ENCODE assay signal across 9 cellular contexts in the genomic region with DNA sequence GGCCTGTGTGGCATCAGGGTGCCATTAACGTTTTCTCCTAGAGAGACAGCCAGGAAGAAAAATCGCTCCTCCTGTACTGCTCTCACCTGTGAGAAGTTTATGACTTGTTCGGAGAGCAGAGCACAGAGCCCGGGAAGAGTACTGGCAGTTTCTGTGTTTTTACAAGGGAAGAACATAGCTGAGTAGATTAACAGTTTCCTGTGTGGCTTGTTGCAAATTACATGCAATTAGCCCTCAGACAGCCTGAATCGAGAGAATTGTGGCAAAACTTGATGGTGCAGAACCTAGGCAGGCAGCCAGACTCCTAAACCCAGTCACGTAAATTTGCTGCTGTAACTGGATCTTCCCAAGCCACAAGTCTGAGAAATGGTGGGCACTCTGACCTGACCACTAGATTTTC. TPM values are rescaled to one million over a fixed set of nuclear protein-coding genes. Genes with fewer than 3 reads are reported as not detected.
DNase-seq lines count a peak whose midpoint lies in the region; ATAC-seq, FAIRE-seq and TF ChIP-seq lines count a peak whose summit lies in the region.
"Had no signal": no experiment of that assay in that cellular context is flagged by ENCODE, and none has a peak within 500 bp of the region (broad histone marks: within the 10 kb centered on the region; RNA-seq: fewer than 3 reads in every experiment).

No MANE protein-coding gene starts in this region.

- H2BK120ac ChIP-seq in H1 (replicated peaks; ENCODE audit: low read depth, low read length), result peak overlapping the region; percentile 13

- TF ChIP-seq POLR2A in H1 (IDR thresholded peaks at IDR 0.05; ENCODE audit: control extremely low read depth in 1 of 2, low read depth in 2 of 2, low read length in 2 of 2) (no peak), ovary (IDR thresholded peaks at IDR 0.05) (no peak)

- TF ChIP-seq EP300 in H1 (IDR thresholded peaks at IDR 0.05; ENCODE audit: borderline replicate concordance in 1 of 2, low read depth in 2 of 2, low read length in 2 of 2) (no peak), ovary (IDR thresholded peaks at IDR 0.05) (no peak)

- H3K18ac ChIP-seq in H1 (ENCODE audit: extremely low read depth, low read length), result 0 out of 2 replicates have a peak overlapping the region, but pooled peaks have one; percentile 9

- H2AK5ac ChIP-seq in H1 (ENCODE audit: low read depth, low read length), result no peak overlapping the region

- H3K9ac ChIP-seq in H1 (replicated peaks in 1 of 4; ENCODE audit: extremely low read depth in 1 of 4, low read depth in 3 of 4, low read length in 3 of 4), result no peak overlapping the region

- no peak overlapping the region for H3K4me2 ChIP-seq in H1 (ENCODE audit: insufficient read depth in 1 of 2, low read depth in 2 of 2, low read length in 2 of 2)

- CTCF ChIA-PET in H1 (lab: Charles Lee; ENCODE audit: partially characterized antibody), result interaction anchor here (0.6 to 0.8 kb wide), 2 partner anchors 41 to 422 kb away, joined by 3 read pairs; no protein-coding TSS in a partner anchor

- 0 out of 2 replicates have a peak overlapping the region, but pooled peaks have one; percentile 4 for H2BK12ac ChIP-seq in H1 (ENCODE audit: low read depth, low read length)

- H3K27ac ChIP-seq in H1 (ENCODE audit: low read depth, low read length), result no peak overlapping the region
- H3K27ac ChIP-seq in ovary, result no peak overlapping the region
- H3K27ac ChIP-seq: gastroesophageal sphincter had no signal

- 69% methylated on average over 6 of the region's 6 CpGs; no CpG with 5 or more reads in 1 of the 2 experiments for WGBS in H1 (ENCODE audit: extremely low coverage in 1 of 2, insufficient coverage in 1 of 2, insufficient read length in 1 of 2, insufficient replicate concordance in 2 of 2, low coverage in 1 of 2, low lambda C conversion rate in 2 of 2, missing lambda C conversion rate in 1 of 2), 2 experiments
- 15 to 19% (median 18%) methylated on average over 6 of the region's 6 CpGs for WGBS in ovary, 3 donors

- H3K9me3 ChIP-seq in H1 (ENCODE audit: insufficient read depth in 2 of 2, low read depth in 1 of 2, low read length in 1 of 2) (peaks cover under 1 to 2% of the 10 kb centered on the region in 2 experiments; a peak in 3 of 4 replicates), ovary (no peaks in the 10 kb centered on the region)
- H3K9me3 ChIP-seq: gastroesophageal sphincter had no signal

- no peaks in the 10 kb centered on the region for H3K36me3 ChIP-seq in H1 (ENCODE audit: control insufficient read depth in 2 of 4, insufficient read depth in 4 of 4, low read length in 3 of 4)
- no peaks in the 10 kb centered on the region for H3K36me3 ChIP-seq in ovary
- H3K36me3 ChIP-seq: gastroesophageal sphincter had no signal

- no peak for TF ChIP-seq RAD21 in H1 (IDR thresholded peaks at IDR 0.05 in 1 of 2, conservative IDR thresholded peaks at IDR 0.05 in 1 of 2; ENCODE audit: low read depth in 2 of 2, low read length in 2 of 2)

- peak; percentile 24 for FAIRE-seq in H1 (lab: Jason Lieb, UNC)

- H2BK5ac ChIP-seq in H1 (ENCODE audit: low read depth, low read length), result no peak overlapping the region; the same call in 1 of the 2 replicates

- H3K4me3 ChIP-seq in GM12865 (ENCODE audit: low read depth, low read length) (peak overlapping the region; percentile 13; the same call in 1 of the 2 replicates), LNCaP clone FGC (ENCODE audit: low read depth, low read length) (no peak overlapping the region), H1 (ENCODE audit: extremely low read depth in 1 of 4, insufficient read depth in 2 of 4, low read depth in 3 of 4, low read length in 4 of 4) (no peak overlapping the region), ovary (no peak overlapping the region)
- H3K4me3 ChIP-seq: gastroesophageal sphincter had no signal

- H2BK15ac ChIP-seq in H1 (ENCODE audit: low read length), result no peak overlapping the region

- peak; percentile 84 for DNase-seq in GM12865 (ENCODE audit: low read depth)
- DNase-seq in LNCaP clone FGC (ENCODE audit: low read depth), result peak; percentile 25
- no peak for DNase-seq in H1 (ENCODE audit: low read depth in 1 of 2, low spot score in 2 of 2)
- DNase-seq in ovary, result no peak
- DNase-seq in activated T-cell treated with anti-CD3 and anti-CD28 coated beads, Interleukin-2, amount 50 U/mL, for 1 hour, result no peak
- no peak for DNase-seq in A172 (ENCODE audit: low spot score)
- DNase-seq in T-helper 9 cell, result no peak

- ATAC-seq in GM21529 (IDR thresholded peaks at IDR 0.05; ENCODE audit: unreplicated experiment), result peak; percentile 59
- ATAC-seq: gastroesophageal sphincter had no signal

- TF ChIP-seq CTCF in GM12865 (IDR thresholded peaks at IDR 0.05; ENCODE audit: insufficient read depth, low read depth, low read length, missing control alignments), result no peak
- no peak for TF ChIP-seq CTCF in LNCaP clone FGC (IDR thresholded peaks at IDR 0.05; ENCODE audit: control insufficient read depth, extremely low read depth, insufficient read depth)
- TF ChIP-seq CTCF in H1 (IDR thresholded peaks at IDR 0.05; ENCODE audit: control extremely low read depth in 1 of 3, insufficient read depth in 1 of 3, low read depth in 1 of 3, low read length in 3 of 3), result no peak
- TF ChIP-seq CTCF in ovary (IDR thresholded peaks at IDR 0.05), result no peak

- no peak overlapping the region for H4K91ac ChIP-seq in H1 (replicated peaks; ENCODE audit: insufficient read length, low read length)

- no peak overlapping the region for H3K56ac ChIP-seq in H1 (replicated peaks; ENCODE audit: insufficient read length, low read depth, low read length)

- H4K5ac ChIP-seq in H1 (ENCODE audit: insufficient read length, low read depth, low read length), result no peak overlapping the region

- H3K4ac ChIP-seq in H1 (replicated peaks; ENCODE audit: insufficient read length, low read depth, low read length), result no peak overlapping the region

- no peaks in the 10 kb centered on the region for H3K23me2 ChIP-seq in H1 (ENCODE audit: low read depth, low read length)

- no peaks in the 10 kb centered on the region for H3K27me3 ChIP-seq in H1 (replicated peaks in 1 of 4; ENCODE audit: control insufficient read depth in 3 of 4, extremely low read depth in 1 of 4, insufficient read depth in 3 of 4, low read length in 3 of 4)
- no peaks in the 10 kb centered on the region for H3K27me3 ChIP-seq in ovary
- H3K27me3 ChIP-seq: gastroesophageal sphincter had no signal

- no peaks in the 10 kb centered on the region for H3K79me2 ChIP-seq in H1 (ENCODE audit: control insufficient read depth in 1 of 2, insufficient read depth in 2 of 2, low read length in 2 of 2)

- peaks cover 3 to 12% (median 4%) of the 10 kb centered on the region in 4 experiments; a peak in 6 of 7 replicates for H3K4me1 ChIP-seq in H1 (replicated peaks in 1 of 4; ENCODE audit: control insufficient read depth in 3 of 4, insufficient read depth in 4 of 4, low read length in 3 of 4)
- H3K4me1 ChIP-seq in ovary (ENCODE audit: insufficient read depth), result no peaks in the 10 kb centered on the region

- H2BK20ac ChIP-seq in H1 (ENCODE audit: low read length), result no peak overlapping the region

- no peaks in the 10 kb centered on the region for H4K20me1 ChIP-seq in H1 (replicated peaks in 1 of 2; ENCODE audit: control insufficient read depth in 1 of 2, insufficient read depth in 2 of 2, low read length in 2 of 2)

- H3K14ac ChIP-seq in H1 (ENCODE audit: insufficient read length), result no peak overlapping the region

- no peaks in the 10 kb centered on the region for H3K79me1 ChIP-seq in H1 (ENCODE audit: low read depth, low read length)

- H4K8ac ChIP-seq in H1 (ENCODE audit: extremely low read depth, insufficient read depth, low read length), result no peak overlapping the region

- POLR2A ChIA-PET in H1 (lab: Charles Lee; ENCODE audit: partially characterized antibody), result interaction anchor here (0.6 kb wide), 1 partner anchor 147 kb away, joined by 6 read pairs; no protein-coding TSS in a partner anchor

- peak overlapping the region; percentile 77; the same call in 1 of the 2 replicates for H2AFZ ChIP-seq in H1 (ENCODE audit: low read length)

- intact Hi-C loops in ovary (cut with DNase I), result no loop called here

- H3K23ac ChIP-seq in H1 (ENCODE audit: insufficient read length), result no peak overlapping the region

TF ChIP-seq in H1, 55 proteins besides CTCF, POLR2A, EP300 and RAD21 (continues in another document):
- TF ChIP-seq CEBPB (IDR thresholded peaks at IDR 0.05; ENCODE audit: low read depth, low read length) (no peak), RBBP5 (IDR thresholded peaks at IDR 0.05; ENCODE audit: borderline replicate concordance, low read depth, low read length) (no peak), KDM5A (IDR thresholded peaks at IDR 0.05; ENCODE audit: low read length) (no peak), CHD2 (IDR thresholded peaks at IDR 0.05; ENCODE audit: low read length) (no peak), JUN (IDR thresholded peaks at IDR 0.05; ENCODE audit: low read depth, low read length) (no peak)

RNA-seq across cellular contexts. Expression of gene PRKACG, which starts 32.1 kb away (rescaled TPM):
- total RNA-seq in H1 (2021; fragmentation: NEBNext Ultra II Directional; extraction: Animal tissue kit (Norgen Biotek cat#: 25700)), result not detected in 2 replicates
- polyA plus RNA-seq in H1 (2011; rRNA removed) (not detected in 2 replicates), ovary (not detected)
- not detected for polyA plus RNA-seq in H1 (2011; cell fraction: cytosol; rRNA removed)
- not detected for polyA plus RNA-seq in H1 (2011; cell fraction: nucleus; rRNA removed)
- polyA plus RNA-seq in H1 (2012, experiment 1 of 2), result not detected in 4 replicates
- not detected for polyA plus RNA-seq in H1 (2012, experiment 2 of 2)
- polyA plus RNA-seq in H1 (2013, experiment 1 of 2), result not detected
- polyA plus RNA-seq in H1 (2013, experiment 2 of 2), result not detected
- polyA minus RNA-seq in H1 (2011; rRNA and poly(A)+ RNA removed), result not detected in 2 replicates
- not detected for polyA minus RNA-seq in H1 (2011; cell fraction: cytosol; rRNA and poly(A)+ RNA removed)
- polyA minus RNA-seq in H1 (2011; cell fraction: nucleus; rRNA and poly(A)+ RNA removed), result not detected
- not detected for total RNA-seq in ovary
- not detected in 2 replicates for total RNA-seq in A172 (2014; rRNA removed; shearing (Covaris generic))
- total RNA-seq: gastroesophageal sphincter had no signal

RNA-seq across cellular contexts. Expression of gene FXN, which starts 53.7 kb away (rescaled TPM):
- 37.5 and 41.6 TPM in 2 replicates for total RNA-seq in H1 (2021; fragmentation: NEBNext Ultra II Directional; extraction: Animal tissue kit (Norgen Biotek cat#: 25700))
- polyA plus RNA-seq in H1 (2011; rRNA removed) (24.0 and 34.2 TPM in 2 replicates), ovary (10 to 100 TPM; 17.0 to 27.7 TPM)
- polyA plus RNA-seq in H1 (2011; cell fraction: cytosol; rRNA removed), result 28.3 TPM
- polyA plus RNA-seq in H1 (2011; cell fraction: nucleus; rRNA removed), result 13.8 TPM
- polyA plus RNA-seq in H1 (2012, experiment 1 of 2), result 32.8 to 43.8 TPM (median 36.6 TPM) in 4 replicates
- 47.9 TPM for polyA plus RNA-seq in H1 (2012, experiment 2 of 2)
- polyA plus RNA-seq in H1 (2013, experiment 1 of 2), result 39.4 TPM
- polyA plus RNA-seq in H1 (2013, experiment 2 of 2), result 40.1 TPM
- polyA minus RNA-seq in H1 (2011; rRNA and poly(A)+ RNA removed), result 25.0 and 27.2 TPM in 2 replicates
- 7.3 TPM for polyA minus RNA-seq in H1 (2011; cell fraction: cytosol; rRNA and poly(A)+ RNA removed)
- 15.8 TPM for polyA minus RNA-seq in H1 (2011; cell fraction: nucleus; rRNA and poly(A)+ RNA removed)
- 10 to 100 TPM in 6 of 7 donors, 1 to 10 TPM in 1; 4.5 to 29.2 (median 21.9) TPM for total RNA-seq in ovary
- total RNA-seq in A172 (2014; rRNA removed; shearing (Covaris generic)), result 12.6 and 15.7 TPM in 2 replicates

Comparison
In these comparisons a context has a peak if more than half of its experiments do, and no peak if none do; other contexts are left out.
1. DNase-seq: peak in GM12865 (single experiment) and LNCaP clone FGC (single experiment); none in H1 (0 of 2), ovary (0 of 5), activated T-cell treated with anti-CD3 and anti-CD28 coated beads, Interleukin-2, amount 50 U/mL, for 1 hour (single experiment), A172 (single experiment) and T-helper 9 cell (single experiment).